Comparison of ENCODE assay signal across 8 cellular contexts in the genomic region with DNA sequence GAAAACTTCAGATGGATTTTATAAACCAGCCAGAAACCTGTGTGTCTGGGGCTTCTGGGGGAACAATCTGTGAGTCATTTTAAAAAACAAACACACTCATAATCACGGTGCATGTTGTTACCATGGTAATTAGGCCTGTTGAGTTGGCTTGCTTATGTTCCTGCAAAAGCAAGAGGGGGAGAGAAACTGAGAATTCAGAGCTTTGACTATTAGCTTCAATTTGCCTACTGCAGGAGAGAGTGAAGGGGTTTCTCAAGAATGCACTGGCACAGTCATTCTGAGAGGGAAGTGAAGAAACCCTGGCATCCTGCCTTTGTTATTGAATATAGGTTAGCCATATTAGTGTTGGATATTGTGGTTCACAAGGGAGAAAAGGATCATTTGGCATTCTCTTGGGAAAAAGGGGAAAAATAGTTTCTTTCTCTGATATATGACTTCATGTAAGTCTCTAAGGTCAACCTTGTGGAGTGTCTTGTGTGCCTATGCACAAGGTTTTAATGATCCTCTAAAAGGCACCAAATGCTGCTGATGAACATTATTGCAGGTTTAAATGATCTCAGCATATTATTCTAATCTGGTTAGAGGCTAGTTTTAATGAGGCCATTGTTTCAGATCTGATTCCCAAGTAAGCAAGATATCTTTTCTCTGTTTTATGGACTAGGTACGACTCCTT. TPM values are rescaled to one million over a fixed set of nuclear protein-coding genes. Genes with fewer than 3 reads are reported as not detected.
DNase-seq lines count a peak whose midpoint lies in the region; ATAC-seq, FAIRE-seq and TF ChIP-seq lines count a peak whose summit lies in the region.

No MANE protein-coding gene starts in this region.

- H2AFZ ChIP-seq in HepG2 (ENCODE audit: low read length) = no peak overlapping the region

- intact Hi-C loops in right lobe of liver (cut with DNase I) = no loop called here
- intact Hi-C loops in HepG2 (cut with micrococcal nuclease; ENCODE audit: unreplicated experiment) = no loop called here
- intact Hi-C loops in left cardiac atrium (cut with DNase I) = no loop called here

- CTCF ChIA-PET in HepG2 (lab: Yijun Ruan, JAX; ENCODE audit: low intra/inter-chr PET ratio, low total read pairs) = no interaction called here

- H3K27ac ChIP-seq in right lobe of liver (no peak overlapping the region), HepG2 (ENCODE audit: extremely low read length, insufficient read depth, low read length) (no peak overlapping the region)

- H3K9me3 ChIP-seq in right lobe of liver = no peaks in the 10 kb centered on the region
- H3K9me3 ChIP-seq in HepG2 (ENCODE audit: low read length) = no peaks in the 10 kb centered on the region
- no peaks in the 10 kb centered on the region for H3K9me3 ChIP-seq in MG63

- no peak for TF ChIP-seq RAD21 in HepG2 (CRISPR knock-in tag; IDR thresholded peaks at IDR 0.05)

- no peak for TF ChIP-seq EP300 in HepG2 (IDR thresholded peaks at IDR 0.05; ENCODE audit: low read depth in 2 of 2, low read length in 2 of 2)
- no peak for TF ChIP-seq EP300 in HepG2 (CRISPR knock-in tag; IDR thresholded peaks at IDR 0.05; ENCODE audit: borderline replicate concordance)

- no peaks in the 10 kb centered on the region for H3K9me3 Mint-ChIP-seq in activated T-cell treated with anti-CD3 and anti-CD28 coated beads, Interleukin-2, amount 50 U/mL, for 72 hours

- peak overlapping the region; percentile 33 to 38 for H3K4me3 Mint-ChIP-seq in activated T-cell treated with anti-CD3 and anti-CD28 coated beads, Interleukin-2, amount 50 U/mL, for 72 hours

- no TSS peak for BruUV-seq in HepG2 (replicated peaks; lab: Mats Ljungman, UMichigan)

- H3K9ac ChIP-seq in HepG2 (ENCODE audit: insufficient read depth, low read depth, low read length) = no peak overlapping the region

- H3K4me2 ChIP-seq in HepG2 (ENCODE audit: low read depth, low read length) = no peak overlapping the region

- H4K20me1 ChIP-seq in HepG2 (ENCODE audit: insufficient read depth, low read length) = no peaks in the 10 kb centered on the region

- peak overlapping the region; percentile 2 for H3K27ac Mint-ChIP-seq in activated T-cell treated with anti-CD3 and anti-CD28 coated beads, Interleukin-2, amount 50 U/mL, for 72 hours

- TF ChIP-seq CTCF in right lobe of liver (IDR thresholded peaks at IDR 0.05) (no peak), HepG2 (CRISPR knock-in tag; IDR thresholded peaks at IDR 0.05) (no peak), D721Med (IDR thresholded peaks at IDR 0.05; ENCODE audit: insufficient read depth, missing control alignments) (no peak)

- peaks cover 53% of the 10 kb centered on the region for H3K4me1 Mint-ChIP-seq in activated T-cell treated with anti-CD3 and anti-CD28 coated beads, Interleukin-2, amount 50 U/mL, for 72 hours (ENCODE audit: low read depth)

- H3K36me3 ChIP-seq in right lobe of liver (no peaks in the 10 kb centered on the region), HepG2 (replicated peaks in 1 of 2; ENCODE audit: control insufficient read depth in 1 of 2, insufficient read depth in 2 of 2, low read length in 2 of 2) (no peaks in the 10 kb centered on the region), MG63 (no peaks in the 10 kb centered on the region)

- H3K27me3 ChIP-seq in right lobe of liver (no peaks in the 10 kb centered on the region), HepG2 (ENCODE audit: control insufficient read depth in 1 of 2, insufficient read depth in 2 of 2, low read length in 2 of 2) (peaks cover 0 to 6% of the 10 kb centered on the region in 2 experiments; a peak in 1 of 5 replicates), MG63 (no peaks in the 10 kb centered on the region)

- H3K4me1 ChIP-seq in right lobe of liver = no peaks in the 10 kb centered on the region
- H3K4me1 ChIP-seq in HepG2 (ENCODE audit: insufficient read depth, low read length) = no peaks in the 10 kb centered on the region

- POLR2A ChIA-PET in HepG2 (lab: Yijun Ruan, JAX) = no interaction called here

- 31% methylated on average over 2 of the region's 2 CpGs for WGBS in right lobe of liver (ENCODE audit: insufficient coverage, low coverage, low lambda C conversion rate, missing lambda C conversion rate)
- WGBS in HepG2 (ENCODE audit: low lambda C conversion rate) = 17% methylated on average over 2 of the region's 2 CpGs

- H3K4me3 ChIP-seq in right lobe of liver (no peak overlapping the region), HepG2 (replicated peaks in 1 of 3; ENCODE audit: insufficient read depth in 1 of 3, low read depth in 2 of 3, low read length in 3 of 3) (no peak overlapping the region), MG63 (no peak overlapping the region)

- no peaks in the 10 kb centered on the region for H3K27me3 Mint-ChIP-seq in activated T-cell treated with anti-CD3 and anti-CD28 coated beads, Interleukin-2, amount 50 U/mL, for 72 hours (ENCODE audit: low read depth)

- ATAC-seq in right lobe of liver = peak in 3 of 4 donors; percentile 35 to 49 (median 36)
- no peak for ATAC-seq in HepG2
- ATAC-seq in activated T-cell treated with anti-CD3 and anti-CD28 coated beads, Interleukin-2, amount 50 U/mL, for 72 hours (replicated peaks in 1 of 2) = peak; percentile 88 to 89
- ATAC-seq in left cardiac atrium = peak; percentile 55 to 93

- TF ChIP-seq POLR2A in right lobe of liver (IDR thresholded peaks at IDR 0.05) (no peak), HepG2 (IDR thresholded peaks at IDR 0.05; ENCODE audit: insufficient read depth in 1 of 2, low read depth in 2 of 2, low read length in 2 of 2) (no peak), H54 (IDR thresholded peaks at IDR 0.05; ENCODE audit: low read depth, low read length) (no peak)

- in situ Hi-C loops in HepG2 (cut with HindIII; ENCODE audit: extremely low pct_ligation_motif_present, low pct_unique_long_range_greater_than_20kb) = no loop called here

- no peaks in the 10 kb centered on the region for H3K79me2 ChIP-seq in HepG2 (ENCODE audit: insufficient read depth, low read length)

- DNase-seq in right lobe of liver (no peak), HepG2 (ENCODE audit: low spot score) (no peak), H54 (ENCODE audit: insufficient read length, low spot score) (peak; percentile 18), MG63 (peak; percentile 45), left cardiac atrium (no peak), urothelium cell line (ENCODE audit: low spot score) (peak; percentile 68), D721Med (ENCODE audit: insufficient read length, low spot score) (no peak)
- peak; percentile 54 to 59 for DNase-seq in activated T-cell treated with anti-CD3 and anti-CD28 coated beads, Interleukin-2, amount 50 U/mL, for 72 hours

- peaks cover 8 to 11% of the 10 kb centered on the region in 2 donors for H3K36me3 Mint-ChIP-seq in activated T-cell treated with anti-CD3 and anti-CD28 coated beads, Interleukin-2, amount 50 U/mL, for 72 hours (ENCODE audit: insufficient read depth in 2 of 2)

- FAIRE-seq in HepG2 (lab: Jason Lieb, UNC) (no peak), H54 (lab: Jason Lieb, UNC) (peak; percentile 52), urothelium cell line (lab: Jason Lieb, UNC) (peak; percentile 37), D721Med (lab: Jason Lieb, UNC) (no peak)

TF ChIP-seq in HepG2, 621 proteins besides CTCF, POLR2A, EP300 and RAD21 (continues in another document):
- TF ChIP-seq, protein P1, sequence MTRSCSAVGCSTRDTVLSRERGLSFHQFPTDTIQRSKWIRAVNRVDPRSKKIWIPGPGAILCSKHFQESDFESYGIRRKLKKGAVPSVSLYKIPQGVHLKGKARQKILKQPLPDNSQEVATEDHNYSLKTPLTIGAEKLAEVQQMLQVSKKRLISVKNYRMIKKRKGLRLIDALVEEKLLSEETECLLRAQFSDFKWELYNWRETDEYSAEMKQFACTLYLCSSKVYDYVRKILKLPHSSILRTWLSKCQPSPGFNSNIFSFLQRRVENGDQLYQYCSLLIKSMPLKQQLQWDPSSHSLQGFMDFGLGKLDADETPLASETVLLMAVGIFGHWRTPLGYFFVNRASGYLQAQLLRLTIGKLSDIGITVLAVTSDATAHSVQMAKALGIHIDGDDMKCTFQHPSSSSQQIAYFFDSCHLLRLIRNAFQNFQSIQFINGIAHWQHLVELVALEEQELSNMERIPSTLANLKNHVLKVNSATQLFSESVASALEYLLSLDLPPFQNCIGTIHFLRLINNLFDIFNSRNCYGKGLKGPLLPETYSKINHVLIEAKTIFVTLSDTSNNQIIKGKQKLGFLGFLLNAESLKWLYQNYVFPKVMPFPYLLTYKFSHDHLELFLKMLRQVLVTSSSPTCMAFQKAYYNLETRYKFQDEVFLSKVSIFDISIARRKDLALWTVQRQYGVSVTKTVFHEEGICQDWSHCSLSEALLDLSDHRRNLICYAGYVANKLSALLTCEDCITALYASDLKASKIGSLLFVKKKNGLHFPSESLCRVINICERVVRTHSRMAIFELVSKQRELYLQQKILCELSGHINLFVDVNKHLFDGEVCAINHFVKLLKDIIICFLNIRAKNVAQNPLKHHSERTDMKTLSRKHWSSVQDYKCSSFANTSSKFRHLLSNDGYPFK (CRISPR knock-in tag; IDR thresholded peaks at IDR 0.05; ENCODE audit: borderline replicate concordance) = no peak

RNA-seq across cellular contexts. Expression of gene GNG2, which starts 12.9 kb away (rescaled TPM):
- total RNA-seq in right lobe of liver (1 to 10 TPM; 1.9 to 7.6 (median 3.5) TPM), HepG2 (2016; rRNA removed; fragmentation: Illumina TruSeq; extraction: Trizol) (not detected in 2 replicates), left cardiac atrium (10 to 100 TPM; 15.0 to 25.6 TPM)
- not detected in 2 replicates for total RNA-seq in HepG2 (2016; cell fraction: cytosol; rRNA removed; fragmentation: Illumina TruSeq; extraction: Trizol; ENCODE audit: low read depth)
- total RNA-seq in HepG2 (2016; cell fraction: insoluble cytoplasmic fraction; rRNA removed; fragmentation: Illumina TruSeq; extraction: Trizol) = not detected in 2 replicates
- not detected in 2 replicates for total RNA-seq in HepG2 (2016; cell fraction: membrane; rRNA removed; fragmentation: Illumina TruSeq; extraction: Trizol)
- total RNA-seq in HepG2 (2016; cell fraction: nucleus; rRNA removed; fragmentation: Illumina TruSeq; extraction: Trizol) = not detected in 2 replicates
- polyA plus RNA-seq in HepG2 (2011; rRNA removed) = not detected in 2 replicates
- polyA plus RNA-seq in HepG2 (2011; cell fraction: cytosol; rRNA removed) = not detected in 2 replicates
- polyA plus RNA-seq in HepG2 (2011; cell fraction: nucleus; rRNA removed) = not detected in 2 replicates
- not detected in 2 replicates for polyA plus RNA-seq in HepG2 (2012)
- not detected in 2 replicates for polyA plus RNA-seq in HepG2 (2016; cell fraction: cytosol; fragmentation: Illumina TruSeq; extraction: Trizol; ENCODE audit: low read depth)
- not detected in 2 replicates for polyA plus RNA-seq in HepG2 (2016; cell fraction: insoluble cytoplasmic fraction; fragmentation: Illumina TruSeq; extraction: Trizol; ENCODE audit: low read depth)
- not detected in 2 replicates for polyA plus RNA-seq in HepG2 (2016; cell fraction: membrane; fragmentation: Illumina TruSeq; extraction: Trizol; ENCODE audit: low read depth)
- polyA plus RNA-seq in HepG2 (2016; cell fraction: nucleus; fragmentation: Illumina TruSeq; extraction: Trizol; ENCODE audit: insufficient read depth, low read depth) = not detected in 2 replicates
- 0.42 TPM in 1 of 2 replicates, not detected in the other for polyA minus RNA-seq in HepG2 (2011; rRNA and poly(A)+ RNA removed; ENCODE audit: low replicate concordance)
- polyA minus RNA-seq in HepG2 (2011; cell fraction: cytosol; rRNA and poly(A)+ RNA removed) = not detected in 2 replicates
- polyA minus RNA-seq in HepG2 (2011; cell fraction: nucleus; rRNA and poly(A)+ RNA removed) = not detected in 2 replicates
- 5.4 and 6.9 TPM in 2 replicates for total RNA-seq in MG63 (2014; rRNA removed; shearing (Covaris generic); ENCODE audit: low replicate concordance)
- total RNA-seq in activated T-cell treated with anti-CD3 and anti-CD28 coated beads, Interleukin-2, amount 50 U/mL, for 72 hours = 100 to 1,000 TPM; 233 to 250 TPM

Comparison
In these comparisons a context has a peak if more than half of its experiments do, and no peak if none do; other contexts are left out.
1. DNase-seq: peak in H54 (single experiment), MG63 (single experiment), activated T-cell treated with anti-CD3 and anti-CD28 coated beads, Interleukin-2, amount 50 U/mL, for 72 hours (2 of 2) and urothelium cell line (single experiment); none in right lobe of liver (0 of 3), HepG2 (single experiment), left cardiac atrium (single experiment) and D721Med (single experiment).
2. RNA of gene GNG2, which starts 12.9 kb away (total RNA-seq): 233 to 250 TPM in activated T-cell treated with anti-CD3 and anti-CD28 coated beads, Interleukin-2, amount 50 U/mL, for 72 hours; 15.0 to 25.6 TPM in left cardiac atrium, 5.4 to 6.9 TPM in MG63, 1.9 to 7.6 TPM in right lobe of liver and not detected in HepG2; every median in the first group is over 4 times any median in the second.